Comparison of ENCODE assay signal across 13 cellular contexts in the genomic region with DNA sequence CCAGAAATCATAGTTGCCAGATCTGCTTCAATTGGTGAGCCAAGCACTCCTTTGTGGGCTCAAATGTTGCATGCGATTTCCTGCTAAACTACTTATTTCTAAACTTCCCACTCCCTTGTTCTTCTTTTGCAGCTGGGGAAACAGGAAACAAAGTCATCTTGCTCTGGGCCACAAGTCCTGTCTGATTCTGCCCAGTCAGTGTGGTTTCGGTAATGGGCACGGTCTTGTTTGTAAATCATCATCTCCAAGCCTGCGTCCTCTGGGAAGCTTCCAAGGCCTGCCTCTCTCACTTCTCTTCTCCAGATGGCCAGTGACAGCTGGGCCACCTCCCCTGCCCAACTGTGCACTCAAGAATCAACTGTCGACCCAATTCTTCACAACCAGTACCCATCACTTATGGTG.
DNase-seq lines count a peak whose midpoint lies in the region; ATAC-seq and TF ChIP-seq lines count a peak whose summit lies in the region.
"Had no signal": no experiment of that assay in that cellular context is flagged by ENCODE, and none has a peak within 500 bp of the region (broad histone marks: within the 10 kb centered on the region; RNA-seq: fewer than 3 reads in every experiment).

No MANE protein-coding gene starts in this region.

- H3K27me3 ChIP-seq in RWPE2 (ENCODE audit: insufficient read depth, poor library complexity, severe bottlenecking) = no peaks in the 10 kb centered on the region
- H3K27me3 ChIP-seq in neutrophil = no peaks in the 10 kb centered on the region
- H3K27me3 ChIP-seq: body of pancreas had no signal

- no peak overlapping the region for H3K4me3 ChIP-seq in RWPE2 (ENCODE audit: severe bottlenecking)
- H3K4me3 ChIP-seq in neutrophil (ENCODE audit: low read depth in 1 of 2, low read length in 1 of 2) = peak overlapping the region; percentile 89 to 96
- H3K4me3 ChIP-seq: body of pancreas, thoracic aorta had no signal

- DNase-seq in GDM1 (lab: John Stamatoyannopoulos, UW) (peak; percentile 50), RWPE2 (ENCODE audit: low spot score) (no peak), globus pallidus (ENCODE audit: low spot score) (peak; percentile 63), kidney tubule cell (ENCODE audit: low spot score) (no peak), HuH-7.5 (ENCODE audit: low spot score) (no peak), NCI-H2107 treated with DMSO at 0.1 percent for 48 hours (lab: John Stamatoyannopoulos, UW; ENCODE audit: unreplicated experiment) (no peak)
- DNase-seq: erythroblast had no signal

- H3K36me3 ChIP-seq in RWPE2 (ENCODE audit: low read depth) (no peaks in the 10 kb centered on the region), neutrophil (peaks cover 17% of the 10 kb centered on the region)
- H3K36me3 ChIP-seq: thoracic aorta had no signal

- peak overlapping the region; percentile 45 for H3K27ac ChIP-seq in RWPE2 (ENCODE audit: poor library complexity, severe bottlenecking)
- peak overlapping the region; percentile 100 for H3K27ac ChIP-seq in neutrophil
- H3K27ac ChIP-seq: parathyroid adenoma, thoracic aorta had no signal

- H3K9me3 ChIP-seq in RWPE2 (ENCODE audit: severe bottlenecking) (peaks cover under 1% of the 10 kb centered on the region), neutrophil (no peaks in the 10 kb centered on the region)
- H3K9me3 ChIP-seq: body of pancreas, thoracic aorta had no signal

- H3K4me1 ChIP-seq in RWPE2 (ENCODE audit: insufficient read depth, poor library complexity, severe bottlenecking) (peaks cover 27% of the 10 kb centered on the region), neutrophil (ENCODE audit: control insufficient read depth in 1 of 2, insufficient read depth in 1 of 2, low read depth in 1 of 2, low read length in 1 of 2) (peaks cover 76 to 89% of the 10 kb centered on the region in 2 experiments)
- H3K4me1 ChIP-seq: body of pancreas, parathyroid adenoma had no signal

- no peak for TF ChIP-seq CTCF in RWPE2 (IDR thresholded peaks at IDR 0.05; ENCODE audit: poor library complexity, severe bottlenecking)
- no peak for TF ChIP-seq CTCF in neutrophil (IDR thresholded peaks at IDR 0.05)

- ATAC-seq in RWPE2 (ENCODE audit: low read depth) (peak; percentile 57), GM18502 (IDR thresholded peaks at IDR 0.05; ENCODE audit: poor library complexity, unreplicated experiment) (no peak)
- ATAC-seq: body of pancreas, HCT116 had no signal

Comparison
In these comparisons a context has a peak if more than half of its experiments do, and no peak if none do; other contexts are left out.
1. DNase-seq: peak in GDM1 (single experiment) and globus pallidus (single experiment); none in RWPE2 (single experiment), kidney tubule cell (single experiment), HuH-7.5 (single experiment) and NCI-H2107 treated with DMSO at 0.1 percent for 48 hours (single experiment).